ENCODE assay signal across 8 cellular contexts in the genomic region with DNA sequence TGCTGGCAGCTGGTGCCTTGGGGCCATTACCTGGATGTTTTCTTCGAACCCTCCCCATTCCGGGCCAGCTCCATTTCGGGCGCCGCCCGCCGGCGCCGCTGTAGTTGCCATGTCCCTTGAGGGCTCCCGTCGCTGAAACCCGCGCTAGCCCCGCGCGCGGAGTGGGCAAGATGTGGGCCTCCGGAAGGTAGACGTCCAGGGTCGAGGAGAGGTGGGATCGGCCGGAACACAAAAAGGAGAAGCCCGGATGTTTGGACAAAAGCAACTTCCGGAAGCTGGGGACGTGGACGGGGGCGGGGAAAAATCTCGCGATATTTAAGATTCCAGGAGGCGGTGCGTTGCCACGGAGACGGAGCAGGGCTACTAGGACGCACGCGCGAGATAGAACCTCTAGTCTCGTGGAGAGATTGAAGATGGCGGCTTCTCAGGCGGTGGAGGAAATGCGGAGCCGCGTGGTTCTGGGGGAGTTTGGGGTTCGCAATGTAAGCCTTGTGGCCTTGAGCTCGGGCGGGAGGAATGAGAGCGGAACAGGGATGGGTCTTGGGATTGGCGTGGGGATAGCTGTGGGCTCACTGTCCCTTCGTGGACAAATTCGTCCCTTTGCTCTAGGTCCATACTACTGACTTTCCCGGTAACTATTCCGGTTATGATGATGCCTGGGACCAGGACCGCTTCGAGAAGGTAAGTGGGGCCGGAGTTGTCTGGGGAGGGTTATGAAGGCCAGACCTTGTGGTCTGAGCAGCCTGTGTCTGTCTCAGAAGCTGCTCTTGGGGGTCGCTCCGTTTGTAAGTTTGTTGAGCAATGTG. TPM values are rescaled to one million over a fixed set of nuclear protein-coding genes. Genes with fewer than 3 reads are reported as not detected.
DNase-seq lines count a peak whose midpoint lies in the region; ATAC-seq, FAIRE-seq and TF ChIP-seq lines count a peak whose summit lies in the region.

Gene POLR1C, plus strand, starts transcription at position 393 of the 806 bp plus-strand sequence. Its CDS starts 21 bp downstream, at position 414.
Gene YIPF3, minus strand, starts transcription at position 230 of the 806 bp plus-strand sequence. Its CDS starts 119 bp downstream, at position 111.

- POLR2A ChIA-PET in AG04450 (lab: Yijun Ruan, JAX): interaction anchor here (0.5 to 1.4 kb wide), 6 partner anchors 9 to 147 kb away, joined by 3 to 7 read pairs (median 4); partner anchors contain the start of genes GTPBP2, XPO5 and ZNF318

- peak within 1 kb of the TSS; percentile 98 for H3K4me3 ChIP-seq in AG04450 (ENCODE audit: low read depth, low read length)
- H3K4me3 ChIP-seq in WERI-Rb-1 (ENCODE audit: low read depth, low read length): peak within 1 kb of the TSS; percentile 76
- H3K4me3 ChIP-seq in bronchial epithelial cell (ENCODE audit: low read depth, low read length): peak within 1 kb of the TSS; percentile 88

- DNase-seq in AG04450 (ENCODE audit: low read depth, low spot score) (peak; percentile 97), NCI-H2227 (lab: John Stamatoyannopoulos, UW; ENCODE audit: unreplicated experiment) (peak; percentile 97), WERI-Rb-1 (peak; percentile 100), bronchial epithelial cell (ENCODE audit: low read depth) (peak; percentile 88), iPS-NIHi7 (ENCODE audit: extremely low spot score) (peak; percentile 98), smooth muscle cell of the brain vasculature (ENCODE audit: low read depth, low spot score) (peak; percentile 96)

- H3K27me3 ChIP-seq in AG04450 (ENCODE audit: control insufficient read depth, insufficient read depth, low read length) (no peaks in the 10 kb centered on the region), WERI-Rb-1 (ENCODE audit: insufficient read depth, low read depth, severe bottlenecking) (no peaks in the 10 kb centered on the region), bronchial epithelial cell (ENCODE audit: control insufficient read depth, insufficient read depth, low read length) (no peaks in the 10 kb centered on the region)

- FAIRE-seq in bronchial epithelial cell (lab: Jason Lieb, UNC): no peak

- peak within 1 kb of the TSS; percentile 87 for H3K27ac ChIP-seq in AG04450 (ENCODE audit: low read depth, low read length)
- peak within 1 kb of the TSS; percentile 87 for H3K27ac ChIP-seq in WERI-Rb-1

- CTCF ChIA-PET in AG04450 (lab: Charles Lee): no interaction called here

- H3K9me3 ChIP-seq in AG04450 (ENCODE audit: control insufficient read depth, insufficient read depth, low read length) (peaks cover 2% of the 10 kb centered on the region; the same call in 1 of the 2 replicates), WERI-Rb-1 (ENCODE audit: severe bottlenecking) (no peaks in the 10 kb centered on the region)

- peaks cover 84% of the 10 kb centered on the region for H3K36me3 ChIP-seq in WERI-Rb-1
- peaks cover 40% of the 10 kb centered on the region for H3K36me3 ChIP-seq in bronchial epithelial cell (ENCODE audit: control insufficient read depth, insufficient read depth, low read length)

- ATAC-seq in GM18907 (IDR thresholded peaks at IDR 0.05; ENCODE audit: unreplicated experiment) (peak; percentile 83), HG03159 (IDR thresholded peaks at IDR 0.05; ENCODE audit: unreplicated experiment) (peak; percentile 86)

- TF ChIP-seq CTCF in AG04450 (IDR thresholded peaks at IDR 0.05; ENCODE audit: low read depth, low read length) (no peak), WERI-Rb-1 (IDR thresholded peaks at IDR 0.05; ENCODE audit: low read depth, low read length) (no peak), bronchial epithelial cell (IDR thresholded peaks at IDR 0.05; ENCODE audit: insufficient read depth, low read length, severe bottlenecking) (no peak)

RNA-seq across cellular contexts. Expression of gene POLR1C, which starts in this region (rescaled TPM):
- polyA plus RNA-seq in AG04450 (2011; rRNA removed): 48.1 and 50.8 TPM in 2 replicates
- 33.1 and 42.3 TPM in 2 replicates for polyA minus RNA-seq in AG04450 (2011; rRNA and poly(A)+ RNA removed)
- total RNA-seq in bronchial epithelial cell: 25.5 and 38.2 TPM in 2 replicates

RNA-seq across cellular contexts. Expression of gene YIPF3, which starts in this region (rescaled TPM):
- polyA plus RNA-seq in AG04450 (2011; rRNA removed): 241 and 262 TPM in 2 replicates
- polyA minus RNA-seq in AG04450 (2011; rRNA and poly(A)+ RNA removed): 290 and 405 TPM in 2 replicates
- 62.3 and 83.2 TPM in 2 replicates for total RNA-seq in bronchial epithelial cell

Comparison
In these comparisons a context has a peak if more than half of its experiments do, and no peak if none do; other contexts are left out.
1. Peak in every context shown above with its lines: DNase-seq, ATAC-seq, H3K4me3 ChIP-seq and H3K27ac ChIP-seq.